Comparison of ENCODE assay signal across 17 cellular contexts in the genomic region with DNA sequence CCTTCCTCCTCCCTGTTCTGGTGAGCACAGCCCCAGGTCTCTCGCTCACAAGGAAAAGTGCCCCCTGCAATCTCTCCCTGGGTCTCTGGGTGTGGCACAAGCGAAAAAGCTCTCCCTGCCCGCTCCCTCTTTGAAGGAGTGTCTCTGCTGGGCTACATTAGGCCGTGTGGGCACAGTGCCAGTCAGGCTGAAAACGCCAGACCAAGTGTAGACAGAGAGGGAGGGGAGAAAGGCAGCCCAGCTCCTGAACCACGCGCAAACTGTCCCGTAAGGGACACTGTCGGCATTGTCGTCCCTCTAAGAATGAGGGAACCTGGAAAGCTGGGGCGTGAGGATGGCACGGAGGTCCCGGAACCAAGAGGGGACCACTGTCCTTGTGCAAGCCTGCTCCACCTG. TPM values are rescaled to one million over a fixed set of nuclear protein-coding genes. Genes with fewer than 3 reads are reported as not detected.
DNase-seq lines count a peak whose midpoint lies in the region; ATAC-seq and TF ChIP-seq lines count a peak whose summit lies in the region.
"Had no signal": no experiment of that assay in that cellular context is flagged by ENCODE, and none has a peak within 500 bp of the region (broad histone marks: within the 10 kb centered on the region; RNA-seq: fewer than 3 reads in every experiment).

No MANE protein-coding gene starts in this region.

- H3K4me1 ChIP-seq in HEK293 (ENCODE audit: control insufficient read depth, insufficient read depth, low read length): peaks cover 11% of the 10 kb centered on the region
- peaks cover 74 to 77% of the 10 kb centered on the region in 2 donors for H3K4me1 ChIP-seq in duodenal mucosa (ENCODE audit: control insufficient read depth in 1 of 2, insufficient read depth in 2 of 2, low read length in 2 of 2)
- H3K4me1 ChIP-seq in stomach: peaks cover 69 to 94% (median 88%) of the 10 kb centered on the region in 4 donors

- TF ChIP-seq CTCF in HEK293 (tag by site-specific recombination; IDR thresholded peaks at IDR 0.05) (no peak), stomach (IDR thresholded peaks at IDR 0.05) (no peak), lower leg skin (IDR thresholded peaks at IDR 0.05) (no peak)

- H3K9me3 ChIP-seq in HEK293 (ENCODE audit: control insufficient read depth, insufficient read depth, low read depth, low read length) (no peaks in the 10 kb centered on the region), duodenal mucosa (ENCODE audit: control insufficient read depth in 1 of 2, low read length in 2 of 2) (no peaks in the 10 kb centered on the region), stomach (no peaks in the 10 kb centered on the region)
- H3K9me3 ChIP-seq: neutrophil had no signal

- intact Hi-C loops in stomach (cut with DNase I; ENCODE audit: low total_unique reads) (no loop called here), lower leg skin (cut with DNase I; ENCODE audit: low total_unique reads) (no loop called here)

- no peak overlapping the region for H3K27ac Mint-ChIP-seq in activated naive CD8-positive, alpha-beta T cell treated with anti-CD3 and anti-CD28 coated beads for 36 hours
- H3K27ac Mint-ChIP-seq: stimulated activated naive B cell treated with anti-CD40 and anti-IgM and Interleukin-4, amounts not matched to agents 10 μg/mL and 1 μg/mL and 100 μg/mL, for 72 hours had no signal

- POLR2A ChIA-PET in HEK293 (lab: Yijun Ruan, JAX): no interaction called here

- H3K4me3 ChIP-seq in HEK293 (ENCODE audit: low read depth, low read length) (no peak overlapping the region), duodenal mucosa (ENCODE audit: low read depth in 1 of 2, low read length in 2 of 2) (no peak overlapping the region), stomach (peak overlapping the region in 1 of 4 donors; percentile 22), lower leg skin (ENCODE audit: low read depth, poor library complexity, severe bottlenecking) (no peak overlapping the region)

- no peaks in the 10 kb centered on the region for H3K9me3 Mint-ChIP-seq in activated naive CD8-positive, alpha-beta T cell treated with anti-CD3 and anti-CD28 coated beads for 36 hours
- H3K9me3 Mint-ChIP-seq: stimulated activated naive B cell treated with anti-CD40 and anti-IgM and Interleukin-4, amounts not matched to agents 10 μg/mL and 1 μg/mL and 100 μg/mL, for 72 hours had no signal

- peaks cover 5% of the 10 kb centered on the region for H3K4me1 Mint-ChIP-seq in activated naive CD8-positive, alpha-beta T cell treated with anti-CD3 and anti-CD28 coated beads for 36 hours

- no peak overlapping the region for H3K4me3 Mint-ChIP-seq in activated naive CD8-positive, alpha-beta T cell treated with anti-CD3 and anti-CD28 coated beads for 36 hours
- H3K4me3 Mint-ChIP-seq: stimulated activated naive B cell treated with anti-CD40 and anti-IgM and Interleukin-4, amounts not matched to agents 10 μg/mL and 1 μg/mL and 100 μg/mL, for 72 hours had no signal

- no peak for TF ChIP-seq EP300 in stomach (IDR thresholded peaks at IDR 0.05)

- H3K9ac ChIP-seq in duodenal mucosa (ENCODE audit: low read depth in 1 of 2, low read length in 2 of 2): peak overlapping the region; percentile 34 to 49

- ATAC-seq in HG03039 (IDR thresholded peaks at IDR 0.05; ENCODE audit: unreplicated experiment) (no peak), GM21576 (IDR thresholded peaks at IDR 0.05; ENCODE audit: unreplicated experiment) (no peak)
- ATAC-seq: stimulated activated naive B cell treated with anti-CD40 and anti-IgM and Interleukin-4, amounts not matched to agents 10 μg/mL and 1 μg/mL and 100 μg/mL, for 72 hours had no signal

- CTCF ChIA-PET in HEK293 (lab: Yijun Ruan, JAX): interaction anchor here (0.6 to 10.6 kb wide), 10 partner anchors 11 to 112 kb away, joined by 3 to 341 read pairs (median 4); no protein-coding TSS in a partner anchor

- no peak for TF ChIP-seq POLR2A in stomach (IDR thresholded peaks at IDR 0.05)
- no peak for TF ChIP-seq POLR2A in lower leg skin (IDR thresholded peaks at IDR 0.05)

- H3K36me3 ChIP-seq in HEK293 (ENCODE audit: control insufficient read depth in 2 of 2, insufficient read depth in 1 of 2, low read length in 2 of 2) (peaks cover 0 to 50% of the 10 kb centered on the region in 2 experiments; a peak in 1 of 3 replicates), duodenal mucosa (ENCODE audit: control insufficient read depth in 1 of 2, insufficient read depth in 2 of 2, low read length in 2 of 2) (peaks cover 0 to 7% of the 10 kb centered on the region in 2 donors), stomach (peaks cover 0 to 29% (median 21%) of the 10 kb centered on the region in 4 donors)

- H3K27me3 ChIP-seq in duodenal mucosa (ENCODE audit: control insufficient read depth in 1 of 2, insufficient read depth in 2 of 2, low read length in 2 of 2) (no peaks in the 10 kb centered on the region), stomach (no peaks in the 10 kb centered on the region)

- DNase-seq in medulla oblongata (ENCODE audit: extremely low spot score): peak; percentile 73
- DNase-seq in stomach: peak; percentile 86
- no peak for DNase-seq in activated naive CD8-positive, alpha-beta T cell treated with anti-CD3 and anti-CD28 coated beads for 36 hours
- no peak for DNase-seq in lower leg skin (ENCODE audit: low spot score in 2 of 2)
- DNase-seq: activated CD4-positive, CD25-positive, alpha-beta regulatory T cell; activated naive CD4-positive, alpha-beta T cell; effector CD8-positive, alpha-beta T cell; MV-4-11; NCI-H2171; stimulated activated naive B cell treated with anti-CD40 and anti-IgM and Interleukin-4, amounts not matched to agents 10 μg/mL and 1 μg/mL and 100 μg/mL, for 72 hours had no signal

- no peak overlapping the region for H3K27ac ChIP-seq in HEK293 (ENCODE audit: extremely low read depth, low read depth, low read length)
- H3K27ac ChIP-seq in duodenal mucosa (ENCODE audit: low read depth, low read length): peak overlapping the region; percentile 37
- H3K27ac ChIP-seq in stomach: peak overlapping the region; percentile 87 to 96 (median 89)
- H3K27ac ChIP-seq: neutrophil had no signal

- H3K36me3 Mint-ChIP-seq in activated naive CD8-positive, alpha-beta T cell treated with anti-CD3 and anti-CD28 coated beads for 36 hours: no peaks in the 10 kb centered on the region

- WGBS in stomach, 5 donors: 31 to 55% (median 44%) methylated on average over 13 of the region's 13 CpGs
- WGBS in lower leg skin, 2 donors: 83 to 87% methylated on average over 13 of the region's 13 CpGs

- H3K27me3 Mint-ChIP-seq in activated naive CD8-positive, alpha-beta T cell treated with anti-CD3 and anti-CD28 coated beads for 36 hours: no peaks in the 10 kb centered on the region
- H3K27me3 Mint-ChIP-seq: stimulated activated naive B cell treated with anti-CD40 and anti-IgM and Interleukin-4, amounts not matched to agents 10 μg/mL and 1 μg/mL and 100 μg/mL, for 72 hours had no signal

TF ChIP-seq in HEK293, 187 proteins besides CTCF, POLR2A, EP300 and RAD21:
- TF ChIP-seq GLIS1 (tag by site-specific recombination; IDR thresholded peaks at IDR 0.05) (peak; percentile 27; the same call in 1 of the 2 replicates), ZNF629 (tag by site-specific recombination; IDR thresholded peaks at IDR 0.05) (no peak)

RNA-seq across cellular contexts. Expression of a gene that starts 3.9 kb away (rescaled TPM):
- 10 to 100 TPM in 1 of 5 donors, 1 to 10 TPM in 1, under 1 TPM in 1, not detected in 2; 0.58 to 12.7 (median 3.6) TPM for total RNA-seq in stomach
- 10 to 100 TPM in 1 of 3 donors, 1 to 10 TPM in 2; 5.9 to 29.5 (median 10.0) TPM for polyA plus RNA-seq in stomach
- total RNA-seq in activated naive CD8-positive, alpha-beta T cell treated with anti-CD3 and anti-CD28 coated beads for 36 hours: under 1 TPM; 0.14 to 0.16 TPM
- 10 to 100 TPM in 1 of 4 donors, 1 to 10 TPM in 3; 7.1 to 11.9 (median 9.5) TPM for total RNA-seq in lower leg skin
- total RNA-seq: H7, lung microvascular endothelial cell had no signal

RNA-seq across cellular contexts. Expression of a gene that starts 29.8 kb away (rescaled TPM):
- total RNA-seq in stomach: 100 to 1,000 TPM in 2 of 5 donors, 10 to 100 TPM in 3; 21.4 to 229 (median 46.7) TPM
- polyA plus RNA-seq in stomach: 10 to 100 TPM; 29.6 to 61.4 (median 50.8) TPM
- total RNA-seq in activated naive CD8-positive, alpha-beta T cell treated with anti-CD3 and anti-CD28 coated beads for 36 hours: 10 to 100 TPM; 31.4 to 32.6 TPM
- total RNA-seq in lower leg skin: 10 to 100 TPM; 50.8 to 76.3 (median 60.5) TPM

RNA-seq across cellular contexts. Expression of a gene that starts 30.0 kb away (rescaled TPM):
- 100 to 1,000 TPM in 2 of 5 donors, 10 to 100 TPM in 3; 24.6 to 154 (median 72.9) TPM for total RNA-seq in stomach
- polyA plus RNA-seq in stomach: 10 to 100 TPM; 59.0 to 82.5 (median 72.8) TPM
- 100 to 1,000 TPM in 1 of 2 experiments, 10 to 100 TPM in 1; 93.4 to 101 TPM for total RNA-seq in activated naive CD8-positive, alpha-beta T cell treated with anti-CD3 and anti-CD28 coated beads for 36 hours
- total RNA-seq in lower leg skin: 10 to 100 TPM; 54.0 to 85.1 (median 74.1) TPM

RNA-seq across cellular contexts. Expression of a gene that starts 49.5 kb away (rescaled TPM):
- total RNA-seq in stomach (100 to 1,000 TPM; 138 to 515 (median 186) TPM), lower leg skin (100 to 1,000 TPM in 1 of 4 donors, 10 to 100 TPM in 3; 32.1 to 103 (median 38.9) TPM)
- 10 to 100 TPM; 67.7 to 82.3 (median 68.5) TPM for polyA plus RNA-seq in stomach
- 10 to 100 TPM; 17.8 to 18.9 TPM for total RNA-seq in activated naive CD8-positive, alpha-beta T cell treated with anti-CD3 and anti-CD28 coated beads for 36 hours

Comparison
In these comparisons a context has a peak if more than half of its experiments do, and no peak if none do; other contexts are left out.
1. DNase-seq: peak in medulla oblongata (single experiment) and stomach (single experiment); none in activated naive CD8-positive, alpha-beta T cell treated with anti-CD3 and anti-CD28 coated beads for 36 hours (single experiment) and lower leg skin (0 of 2).